8 cellular contexts compared by ENCODE assay signal in genomic region chrX:134236690-134237362, GRCh38. TPM values are rescaled to one million over a fixed set of nuclear protein-coding genes. Genes with fewer than 3 reads are reported as not detected.
DNase-seq lines count a peak whose midpoint lies in the region; ATAC-seq, FAIRE-seq and TF ChIP-seq lines count a peak whose summit lies in the region.

TSS of gene CCDC160 (plus strand) at chrX:134237182. CDS start at chrX:134244801, 7,619 bp downstream.

- CTCF ChIA-PET in HepG2 (lab: Yijun Ruan, JAX; ENCODE audit: low intra/inter-chr PET ratio, low total read pairs), result no interaction called here

- TF ChIP-seq EP300 in HepG2 (IDR thresholded peaks at IDR 0.05; ENCODE audit: low read depth in 2 of 2, low read length in 2 of 2), result no peak
- TF ChIP-seq EP300 in HepG2 (CRISPR knock-in tag; IDR thresholded peaks at IDR 0.05; ENCODE audit: borderline replicate concordance), result no peak
- TF ChIP-seq EP300 in stomach (IDR thresholded peaks at IDR 0.05), result no peak

- DNase-seq in activated CD4-positive, alpha-beta T cell treated with anti-CD3 and anti-CD28 coated beads for 48 hours, result peak; percentile 18
- DNase-seq in activated CD4-positive, alpha-beta T cell treated with anti-CD3 and anti-CD28 coated beads for 1 hour, result no peak
- DNase-seq in MM.1S, result peak; percentile 52
- peak; percentile 30 for DNase-seq in choroid plexus epithelial cell (ENCODE audit: low read depth)
- peak; percentile 3 for DNase-seq in HepG2 (ENCODE audit: low spot score)
- DNase-seq in stomach, result peak; percentile 73
- DNase-seq in SHP77 treated with DMSO at 0.1 percent for 48 hours (lab: John Stamatoyannopoulos, UW), result no peak

- H3K36me3 ChIP-seq in MM.1S (replicated peaks; ENCODE audit: insufficient read depth, low read length) (no peaks in the 10 kb centered on the region), HepG2 (replicated peaks in 1 of 2; ENCODE audit: control insufficient read depth in 1 of 2, insufficient read depth in 2 of 2, low read length in 2 of 2) (no peaks in the 10 kb centered on the region), stomach (no peaks in the 10 kb centered on the region)

- H3K27ac ChIP-seq in MM.1S (ENCODE audit: low read length), result no peak within 1 kb of the TSS
- no peak within 1 kb of the TSS for H3K27ac ChIP-seq in HepG2 (ENCODE audit: extremely low read length, insufficient read depth, low read length)
- peak within 1 kb of the TSS in 2 of 5 donors; percentile 12 to 49 for H3K27ac ChIP-seq in stomach

- H3K9me3 ChIP-seq in MM.1S (replicated peaks; ENCODE audit: insufficient read depth, low read length), result no peaks in the 10 kb centered on the region
- no peaks in the 10 kb centered on the region for H3K9me3 ChIP-seq in HepG2 (ENCODE audit: low read length)
- no peaks in the 10 kb centered on the region for H3K9me3 ChIP-seq in stomach

- no peaks in the 10 kb centered on the region for H3K9me2 ChIP-seq in MM.1S (replicated peaks; ENCODE audit: insufficient read depth, low read length)

- intact Hi-C loops in HepG2 (cut with micrococcal nuclease; ENCODE audit: unreplicated experiment) (no loop called here), stomach (cut with DNase I; ENCODE audit: low total_unique reads) (no loop called here)

- H3F3A ChIP-seq in MM.1S (ENCODE audit: insufficient read depth, low read length), result no peaks in the 10 kb centered on the region

- H2AFZ ChIP-seq in MM.1S (ENCODE audit: low read length), result no peak within 1 kb of the TSS; the same call in 1 of the 2 replicates
- H2AFZ ChIP-seq in HepG2 (ENCODE audit: low read length), result no peak within 1 kb of the TSS

- TF ChIP-seq POLR2A in HepG2 (IDR thresholded peaks at IDR 0.05; ENCODE audit: insufficient read depth in 1 of 2, low read depth in 2 of 2, low read length in 2 of 2) (no peak), stomach (IDR thresholded peaks at IDR 0.05) (no peak)

- H3K4me2 ChIP-seq in MM.1S (ENCODE audit: low read depth, low read length), result peak within 1 kb of the TSS; percentile 65; the same call in 1 of the 2 replicates
- H3K4me2 ChIP-seq in HepG2 (ENCODE audit: low read depth, low read length), result peak within 1 kb of the TSS; percentile 51

- H4K20me1 ChIP-seq in MM.1S (ENCODE audit: insufficient read depth, low read length), result no peaks in the 10 kb centered on the region
- no peaks in the 10 kb centered on the region for H4K20me1 ChIP-seq in HepG2 (ENCODE audit: insufficient read depth, low read length)

- H3K9ac ChIP-seq in MM.1S (ENCODE audit: low read length), result no peak within 1 kb of the TSS
- no peak within 1 kb of the TSS for H3K9ac ChIP-seq in HepG2 (ENCODE audit: insufficient read depth, low read depth, low read length)

- ATAC-seq in HepG2, result peak; percentile 95
- ATAC-seq in HG03565 (IDR thresholded peaks at IDR 0.05; ENCODE audit: unreplicated experiment), result no peak

- WGBS in HepG2 (ENCODE audit: low lambda C conversion rate), result 0% methylated on average over 4 of the region's 51 CpGs
- 2 to 48% (median 19%) methylated on average over 5 to 50 of the region's 51 CpGs for WGBS in stomach, 5 donors

- FAIRE-seq in HepG2 (lab: Jason Lieb, UNC), result no peak

- in situ Hi-C loops in HepG2 (cut with HindIII; ENCODE audit: extremely low pct_ligation_motif_present, low pct_unique_long_range_greater_than_20kb), result no loop called here

- H3K27me3 ChIP-seq in MM.1S (replicated peaks; ENCODE audit: insufficient read depth, low read length) (no peaks in the 10 kb centered on the region), HepG2 (ENCODE audit: control insufficient read depth in 1 of 2, insufficient read depth in 2 of 2, low read length in 2 of 2) (peaks cover 0 to 8% of the 10 kb centered on the region in 2 experiments; a peak in 1 of 5 replicates), stomach (peaks cover 0 to 10% (median 9%) of the 10 kb centered on the region in 3 donors)

- BruUV-seq in HepG2 (replicated peaks; lab: Mats Ljungman, UMichigan), result no TSS peak

- no peaks in the 10 kb centered on the region for H3K4me1 ChIP-seq in MM.1S (ENCODE audit: low read length)
- H3K4me1 ChIP-seq in HepG2 (ENCODE audit: insufficient read depth, low read length), result no peaks in the 10 kb centered on the region
- H3K4me1 ChIP-seq in stomach, result peaks cover 0 to 6% (median 2%) of the 10 kb centered on the region in 4 donors

- POLR2A ChIA-PET in HepG2 (lab: Yijun Ruan, JAX), result no interaction called here

- TF ChIP-seq RAD21 in HepG2 (CRISPR knock-in tag; IDR thresholded peaks at IDR 0.05), result no peak

- H3K79me2 ChIP-seq in MM.1S (ENCODE audit: low read length), result no peaks in the 10 kb centered on the region
- no peaks in the 10 kb centered on the region for H3K79me2 ChIP-seq in HepG2 (ENCODE audit: insufficient read depth, low read length)

- no peak for TF ChIP-seq CTCF in MM.1S (IDR thresholded peaks at IDR 0.05; ENCODE audit: low read length)
- no peak for TF ChIP-seq CTCF in choroid plexus epithelial cell (conservative IDR thresholded peaks at IDR 0.05; ENCODE audit: low read depth, low read length)
- TF ChIP-seq CTCF in HepG2 (CRISPR knock-in tag; IDR thresholded peaks at IDR 0.05), result no peak
- no peak for TF ChIP-seq CTCF in stomach (IDR thresholded peaks at IDR 0.05)

- H3K4me3 ChIP-seq in MM.1S (ENCODE audit: low read length) (peak within 1 kb of the TSS; percentile 42; the same call in 1 of the 2 replicates), choroid plexus epithelial cell (ENCODE audit: low read depth, low read length) (peak within 1 kb of the TSS; percentile 55), HepG2 (replicated peaks in 1 of 3; ENCODE audit: insufficient read depth in 1 of 3, low read depth in 2 of 3, low read length in 3 of 3) (peak within 1 kb of the TSS; percentile 12 to 46 (median 23); a peak in 3 of 6 replicates), stomach (peak within 1 kb of the TSS; percentile 50 to 77 (median 58))

TF ChIP-seq in HepG2, 621 proteins besides CTCF, POLR2A, EP300 and RAD21:
- peak; percentile 97 for TF ChIP-seq ZFP91 (CRISPR knock-in tag; IDR thresholded peaks at IDR 0.05; ENCODE audit: borderline replicate concordance)
- no peak for TF ChIP-seq ZFP90 (CRISPR knock-in tag; IDR thresholded peaks at IDR 0.05; ENCODE audit: borderline replicate concordance)
- TF ChIP-seq HNRNPLL (IDR thresholded peaks at IDR 0.05; ENCODE audit: low read depth, low read length, poor library complexity, severe bottlenecking), result peak; percentile 71
- TF ChIP-seq HHEX (CRISPR knock-in tag; IDR thresholded peaks at IDR 0.05), result no peak
- peak; percentile 94 for TF ChIP-seq MYPOP (CRISPR knock-in tag; IDR thresholded peaks at IDR 0.05)
- peak; percentile 25; the same call in 1 of the 2 replicates for TF ChIP-seq RFX1 (IDR thresholded peaks at IDR 0.05)
TF ChIP-seq in HepG2: peak in this region for 4.

RNA-seq across cellular contexts. Expression of gene CCDC160, which starts in this region (rescaled TPM):
- total RNA-seq in HepG2 (2016; rRNA removed; fragmentation: Illumina TruSeq; extraction: Trizol) (not detected in 2 replicates), stomach (1 to 10 TPM in 1 of 5 donors, not detected in 4; 1.2 TPM)
- not detected in 2 replicates for total RNA-seq in HepG2 (2016; cell fraction: cytosol; rRNA removed; fragmentation: Illumina TruSeq; extraction: Trizol; ENCODE audit: low read depth)
- not detected in 2 replicates for total RNA-seq in HepG2 (2016; cell fraction: insoluble cytoplasmic fraction; rRNA removed; fragmentation: Illumina TruSeq; extraction: Trizol)
- not detected in 2 replicates for total RNA-seq in HepG2 (2016; cell fraction: membrane; rRNA removed; fragmentation: Illumina TruSeq; extraction: Trizol)
- not detected in 2 replicates for total RNA-seq in HepG2 (2016; cell fraction: nucleus; rRNA removed; fragmentation: Illumina TruSeq; extraction: Trizol)
- polyA plus RNA-seq in HepG2 (2011; rRNA removed) (not detected in 2 replicates), stomach (under 1 TPM; 0.53 to 0.62 (median 0.61) TPM)
- not detected in 2 replicates for polyA plus RNA-seq in HepG2 (2011; cell fraction: cytosol; rRNA removed)
- polyA plus RNA-seq in HepG2 (2011; cell fraction: nucleus; rRNA removed), result not detected in 2 replicates
- polyA plus RNA-seq in HepG2 (2012), result not detected in 2 replicates
- not detected in 2 replicates for polyA plus RNA-seq in HepG2 (2016; cell fraction: cytosol; fragmentation: Illumina TruSeq; extraction: Trizol; ENCODE audit: low read depth)
- polyA plus RNA-seq in HepG2 (2016; cell fraction: insoluble cytoplasmic fraction; fragmentation: Illumina TruSeq; extraction: Trizol; ENCODE audit: low read depth), result not detected in 2 replicates
- not detected in 2 replicates for polyA plus RNA-seq in HepG2 (2016; cell fraction: membrane; fragmentation: Illumina TruSeq; extraction: Trizol; ENCODE audit: low read depth)
- not detected in 2 replicates for polyA plus RNA-seq in HepG2 (2016; cell fraction: nucleus; fragmentation: Illumina TruSeq; extraction: Trizol; ENCODE audit: insufficient read depth, low read depth)
- polyA minus RNA-seq in HepG2 (2011; rRNA and poly(A)+ RNA removed; ENCODE audit: low replicate concordance), result not detected in 2 replicates
- not detected in 2 replicates for polyA minus RNA-seq in HepG2 (2011; cell fraction: cytosol; rRNA and poly(A)+ RNA removed)
- polyA minus RNA-seq in HepG2 (2011; cell fraction: nucleus; rRNA and poly(A)+ RNA removed), result not detected in 2 replicates

Comparison
In these comparisons a context has a peak if more than half of its experiments do, and no peak if none do; other contexts are left out.
1. DNase-seq: peak in activated CD4-positive, alpha-beta T cell treated with anti-CD3 and anti-CD28 coated beads for 48 hours (single experiment), MM.1S (single experiment), choroid plexus epithelial cell (single experiment) and stomach (single experiment); none in activated CD4-positive, alpha-beta T cell treated with anti-CD3 and anti-CD28 coated beads for 1 hour (single experiment) and SHP77 treated with DMSO at 0.1 percent for 48 hours (single experiment).
2. Peak in DNase-seq, ATAC-seq, H3K4me3 ChIP-seq and H3K4me2 ChIP-seq in HepG2; RNA of the gene not detected or under 1 TPM.
3. Peak in every context shown above with its lines, with median percentiles within 50 percentile points of each other: H3K4me3 ChIP-seq.